In the genomic region with DNA sequence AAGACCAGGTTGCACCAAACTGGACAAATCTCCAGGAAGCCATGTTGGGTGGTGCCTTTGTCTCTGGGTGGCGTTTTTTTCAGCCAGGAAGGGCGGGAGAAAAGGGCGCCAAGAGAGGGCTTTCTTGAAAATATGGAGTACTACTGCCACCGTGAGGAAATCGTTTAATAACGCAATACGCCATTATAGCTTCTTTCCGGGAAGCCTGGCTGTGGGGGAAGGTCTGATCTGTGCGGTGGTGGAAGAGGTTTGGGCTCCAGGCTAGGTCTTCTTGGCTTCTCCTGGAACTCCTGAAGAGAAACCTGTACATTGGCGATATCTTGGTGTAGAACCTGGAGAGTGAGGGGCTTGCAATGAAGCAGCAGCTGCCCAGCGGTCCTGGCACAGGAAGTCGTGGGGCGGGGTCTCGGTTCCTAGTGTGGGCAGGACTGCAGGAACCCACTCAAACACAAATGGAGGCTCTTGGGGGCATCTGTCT, we compare ENCODE assay signal across 9 cellular contexts.
DNase-seq lines count a peak whose midpoint lies in the region; ATAC-seq and TF ChIP-seq lines count a peak whose summit lies in the region.
"Had no signal": no experiment of that assay in that cellular context is flagged by ENCODE, and none has a peak within 500 bp of the region (broad histone marks: within the 10 kb centered on the region; RNA-seq: fewer than 3 reads in every experiment).

No MANE protein-coding gene starts in this region.

- no peak overlapping the region for H3K27ac Mint-ChIP-seq in progenitor cell of endocrine pancreas
- H3K27ac Mint-ChIP-seq: activated naive CD4-positive, alpha-beta T cell treated with anti-CD3 and anti-CD28 coated beads, Interleukin-2, amount 50 U/mL, for 24 hours had no signal

- intact Hi-C loops in heart right ventricle (cut with DNase I), result loop anchor here in 1 of 10 donors (10.0 kb wide), 1 partner anchor 68 kb away; no protein-coding TSS in a partner anchor
- intact Hi-C loops in Right ventricle myocardium inferior (cut with DNase I), result no loop called here

- H3K9me3 Mint-ChIP-seq in progenitor cell of endocrine pancreas (ENCODE audit: low read depth), result peaks cover 5% of the 10 kb centered on the region
- H3K9me3 Mint-ChIP-seq: activated naive CD4-positive, alpha-beta T cell treated with anti-CD3 and anti-CD28 coated beads, Interleukin-2, amount 50 U/mL, for 24 hours had no signal

- peaks cover 0 to 3% (median 0%) of the 10 kb centered on the region in 11 donors for H3K9me3 ChIP-seq in heart right ventricle

- H3K4me1 Mint-ChIP-seq in progenitor cell of endocrine pancreas (ENCODE audit: low read depth), result no peaks in the 10 kb centered on the region
- H3K4me1 Mint-ChIP-seq: activated naive CD4-positive, alpha-beta T cell treated with anti-CD3 and anti-CD28 coated beads, Interleukin-2, amount 50 U/mL, for 24 hours had no signal

- no peaks in the 10 kb centered on the region for H3K27me3 ChIP-seq in heart right ventricle

- peak overlapping the region in 6 of 10 donors; percentile 10 to 93 (median 60) for H3K27ac ChIP-seq in heart right ventricle
- H3K27ac ChIP-seq in VCaP, result peak overlapping the region; percentile 84

- peak in 5 of 8 donors; percentile 21 to 89 (median 77) for ATAC-seq in heart right ventricle
- ATAC-seq in Right ventricle myocardium inferior, result no peak
- no peak for ATAC-seq in GM18858 (IDR thresholded peaks at IDR 0.05; ENCODE audit: unreplicated experiment)

- H3K36me3 ChIP-seq in heart right ventricle, result no peaks in the 10 kb centered on the region

- H3K4me1 ChIP-seq in heart right ventricle, result no peaks in the 10 kb centered on the region

- DNase-seq in heart right ventricle, result peak; percentile 8 to 13
- no peak for DNase-seq in Right ventricle myocardium inferior (ENCODE audit: missing footprints)
- peak; percentile 69 for DNase-seq in LoVo (ENCODE audit: low spot score)
- DNase-seq in midbrain (lab: John Stamatoyannopoulos, UW), result peak; percentile 86
- no peak for DNase-seq in progenitor cell of endocrine pancreas (ENCODE audit: low spot score, unreplicated experiment)
- DNase-seq in GM20000 (ENCODE audit: low spot score), result no peak

- H3K4me3 Mint-ChIP-seq in progenitor cell of endocrine pancreas (ENCODE audit: low read depth), result no peak overlapping the region
- H3K4me3 Mint-ChIP-seq: activated naive CD4-positive, alpha-beta T cell treated with anti-CD3 and anti-CD28 coated beads, Interleukin-2, amount 50 U/mL, for 24 hours had no signal

- peak overlapping the region in 6 of 10 donors; percentile 14 to 55 (median 33) for H3K4me3 ChIP-seq in heart right ventricle

- H3K36me3 Mint-ChIP-seq in progenitor cell of endocrine pancreas (ENCODE audit: insufficient read depth), result peaks cover 55% of the 10 kb centered on the region

- WGBS in heart right ventricle, 2 donors, result 87 to 96% methylated on average over 14 of the region's 14 CpGs

- H3K27me3 Mint-ChIP-seq in progenitor cell of endocrine pancreas, result no peaks in the 10 kb centered on the region
- H3K27me3 Mint-ChIP-seq: activated naive CD4-positive, alpha-beta T cell treated with anti-CD3 and anti-CD28 coated beads, Interleukin-2, amount 50 U/mL, for 24 hours had no signal

- TF ChIP-seq CTCF in heart right ventricle (IDR thresholded peaks at IDR 0.05) (peak in 3 of 9 donors; percentile 7 to 44 (median 35)), VCaP (conservative IDR thresholded peaks at IDR 0.05) (no peak), progenitor cell of endocrine pancreas (IDR thresholded peaks at IDR 0.05; ENCODE audit: unreplicated experiment) (no peak), GM20000 (IDR thresholded peaks at IDR 0.05; ENCODE audit: extremely low read depth, missing control alignments) (no peak)

Comparison
In these comparisons a context has a peak if more than half of its experiments do, and no peak if none do; other contexts are left out.
1. ATAC-seq: peak in heart right ventricle (5 of 8); none in Right ventricle myocardium inferior (single experiment) and GM18858 (single experiment).
2. DNase-seq: peak in heart right ventricle (2 of 2), LoVo (single experiment) and midbrain (single experiment); none in Right ventricle myocardium inferior (single experiment), progenitor cell of endocrine pancreas (single experiment) and GM20000 (single experiment).